In the genomic region with DNA sequence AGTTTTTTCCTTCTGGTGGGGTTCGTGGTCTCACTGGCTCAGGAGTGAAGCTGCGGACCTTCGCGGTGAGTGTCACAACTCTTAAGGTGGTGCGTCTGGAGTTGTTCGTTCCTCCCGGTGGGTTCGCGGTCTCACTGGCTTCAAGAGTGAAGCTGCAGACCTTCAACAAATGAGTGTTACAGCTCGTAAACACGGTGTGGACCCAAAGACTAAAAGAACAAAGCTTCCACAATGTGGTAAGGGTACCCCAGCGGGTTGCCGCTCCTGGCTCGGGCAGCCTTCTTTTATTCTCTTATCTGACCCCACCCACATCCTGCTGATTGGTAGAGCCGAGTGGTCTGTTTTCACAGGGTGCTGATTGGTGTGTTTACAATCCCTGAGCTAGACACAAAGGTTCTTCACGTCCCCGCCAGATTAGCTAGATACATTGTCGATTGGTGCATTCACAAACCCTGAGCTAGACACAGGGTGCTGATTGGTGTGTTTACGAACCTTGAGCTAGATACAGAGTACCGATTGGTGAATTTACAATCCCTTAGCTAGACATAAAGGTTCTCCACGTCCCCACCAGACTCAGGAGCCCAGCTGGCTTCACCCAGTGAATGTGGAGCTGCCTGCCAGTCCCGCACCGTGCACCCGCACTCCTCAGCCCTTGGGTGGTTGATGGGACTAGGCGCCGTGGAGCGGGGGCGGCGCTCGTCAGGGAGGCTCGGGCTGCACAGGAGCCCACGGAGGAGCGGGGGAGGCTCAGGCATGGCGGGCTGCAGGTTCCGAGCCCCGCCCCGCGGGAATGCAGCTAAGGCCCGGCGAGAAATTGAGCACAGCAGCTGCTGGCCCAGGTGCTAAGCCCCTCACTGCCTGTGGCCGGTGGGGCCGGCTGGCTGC, we compare ENCODE assay signal across 2 cellular contexts.
TF ChIP-seq lines count a peak whose summit lies in the region.

No MANE protein-coding gene starts in this region.

TF ChIP-seq in GM12878, 131 proteins besides CTCF, POLR2A, EP300 and RAD21:
- TF ChIP-seq, protein P1, sequence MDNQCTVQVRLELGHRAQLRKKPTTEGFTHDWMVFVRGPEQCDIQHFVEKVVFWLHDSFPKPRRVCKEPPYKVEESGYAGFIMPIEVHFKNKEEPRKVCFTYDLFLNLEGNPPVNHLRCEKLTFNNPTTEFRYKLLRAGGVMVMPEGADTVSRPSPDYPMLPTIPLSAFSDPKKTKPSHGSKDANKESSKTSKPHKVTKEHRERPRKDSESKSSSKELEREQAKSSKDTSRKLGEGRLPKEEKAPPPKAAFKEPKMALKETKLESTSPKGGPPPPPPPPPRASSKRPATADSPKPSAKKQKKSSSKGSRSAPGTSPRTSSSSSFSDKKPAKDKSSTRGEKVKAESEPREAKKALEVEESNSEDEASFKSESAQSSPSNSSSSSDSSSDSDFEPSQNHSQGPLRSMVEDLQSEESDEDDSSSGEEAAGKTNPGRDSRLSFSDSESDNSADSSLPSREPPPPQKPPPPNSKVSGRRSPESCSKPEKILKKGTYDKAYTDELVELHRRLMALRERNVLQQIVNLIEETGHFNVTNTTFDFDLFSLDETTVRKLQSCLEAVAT (IDR thresholded peaks at IDR 0.05) = 0 out of 2 replicates have a peak, but pooled peaks have one; percentile 29

TF ChIP-seq in HepG2, 621 proteins besides CTCF, POLR2A, EP300 and RAD21:
- 0 out of 2 replicates have a peak, but pooled peaks have one; percentile 18 for TF ChIP-seq ZMYM4 (CRISPR knock-in tag; IDR thresholded peaks at IDR 0.05)
- TF ChIP-seq NFYC (CRISPR knock-in tag; IDR thresholded peaks at IDR 0.05) = peak; percentile 64
- TF ChIP-seq ZBTB38 (CRISPR knock-in tag; IDR thresholded peaks at IDR 0.05) = peak; percentile 68
- TF ChIP-seq NFYB (CRISPR knock-in tag; IDR thresholded peaks at IDR 0.05) = peak; percentile 73
TF ChIP-seq in HepG2: peak in this region for 4; not testable (repeated sequence) for 617.
